Comparison of ENCODE assay signal across 10 cellular contexts in genomic region chr5:172003750-172004149, GRCh38. TPM values are rescaled to one million over a fixed set of nuclear protein-coding genes. Genes with fewer than 3 reads are reported as not detected.
A peak's percentile ranks its signal among the peaks of the same experiment; 100 is the strongest.
DNase-seq lines count a peak whose midpoint lies in the region; ATAC-seq and TF ChIP-seq lines count a peak whose summit lies in the region.
"Had no signal": no experiment of that assay in that cellular context is flagged by ENCODE, and none has a peak within 500 bp of the region (broad histone marks: within the 10 kb centered on the region; RNA-seq: fewer than 3 reads in every experiment).

No MANE protein-coding gene starts in this region.

- H3K36me3 Mint-ChIP-seq in glutamatergic neuron (ENCODE audit: unreplicated experiment) = no peaks in the 10 kb centered on the region

- H3K4me1 ChIP-seq in cardiac muscle cell (ENCODE audit: low read depth) = peaks cover 48% of the 10 kb centered on the region
- H3K4me1 ChIP-seq in thoracic aorta (ENCODE audit: control insufficient read depth in 1 of 2, low read depth in 2 of 2) = peaks cover 44 to 71% of the 10 kb centered on the region in 2 donors
- peaks cover 16% of the 10 kb centered on the region for H3K4me1 ChIP-seq in prostate gland (replicated peaks)

- TF ChIP-seq CTCF in cardiac muscle cell (IDR thresholded peaks at IDR 0.05; ENCODE audit: low read depth, low read length) (no peak), SU-DHL-6 (IDR thresholded peaks at IDR 0.05; ENCODE audit: insufficient read depth, low read length, poor library complexity, severe bottlenecking) (no peak), glutamatergic neuron (IDR thresholded peaks at IDR 0.05; ENCODE audit: partially characterized antibody, unreplicated experiment) (no peak), thoracic aorta (IDR thresholded peaks at IDR 0.05) (no peak), prostate gland (IDR thresholded peaks at IDR 0.05) (no peak)

- H3K27me3 ChIP-seq in cardiac muscle cell (no peaks in the 10 kb centered on the region), SU-DHL-6 (ENCODE audit: low read length) (no peaks in the 10 kb centered on the region), thoracic aorta (replicated peaks; ENCODE audit: insufficient read depth) (no peaks in the 10 kb centered on the region), prostate gland (replicated peaks; ENCODE audit: insufficient read depth) (no peaks in the 10 kb centered on the region)
- H3K27me3 ChIP-seq: Peyer's patch had no signal

- no peak for TF ChIP-seq POLR2A in prostate gland (IDR thresholded peaks at IDR 0.05)

- peak in 1 of 2 donors; percentile 40 for DNase-seq in cardiac muscle cell (ENCODE audit: low read depth in 1 of 2, low spot score in 1 of 2)
- no peak for DNase-seq in cardiac septum (ENCODE audit: low spot score)
- DNase-seq in glutamatergic neuron = no peak
- DNase-seq in thoracic aorta (ENCODE audit: low spot score) = no peak
- no peak for DNase-seq in middle frontal gyrus (ENCODE audit: extremely low spot score, low spot score)
- DNase-seq in NCI-H1694 treated with DMSO at 0.1 percent for 48 hours (lab: John Stamatoyannopoulos, UW) = no peak
- DNase-seq in prostate gland (ENCODE audit: low spot score) = no peak
- DNase-seq: mesendoderm, Peyer's patch had no signal

- intact Hi-C loops in cardiac septum (cut with DNase I) (loop anchor here (5.0 kb wide), 1 partner anchor 41 kb away; no protein-coding TSS in a partner anchor), prostate gland (cut with DNase I) (loop anchor here (5.0 to 10.0 kb wide), 2 partner anchors 59 to 184 kb away; partner anchors contain the start of gene STK10)

- H3K9me3 ChIP-seq in cardiac muscle cell (ENCODE audit: low read depth) = no peaks in the 10 kb centered on the region
- H3K9me3 ChIP-seq in SU-DHL-6 (ENCODE audit: insufficient read depth, low read length) = no peaks in the 10 kb centered on the region
- H3K9me3 ChIP-seq in thoracic aorta = no peaks in the 10 kb centered on the region
- H3K9me3 ChIP-seq in prostate gland = no peaks in the 10 kb centered on the region
- H3K9me3 ChIP-seq: Peyer's patch had no signal

- peak overlapping the region; percentile 2 for H3K4me3 ChIP-seq in cardiac muscle cell
- H3K4me3 ChIP-seq in SU-DHL-6 (ENCODE audit: insufficient read depth, low read length, poor library complexity, severe bottlenecking) = no peak overlapping the region
- H3K4me3 ChIP-seq in thoracic aorta = peak overlapping the region; percentile 99
- H3K4me3 ChIP-seq in prostate gland = no peak overlapping the region
- H3K4me3 ChIP-seq: Peyer's patch had no signal

- H2AFZ ChIP-seq in SU-DHL-6 (ENCODE audit: low read depth, low read length, severe bottlenecking) = no peak overlapping the region

- H3K4me3 Mint-ChIP-seq in glutamatergic neuron (ENCODE audit: unreplicated experiment) = peak overlapping the region; percentile 82

- no peak overlapping the region for H3K27ac Mint-ChIP-seq in glutamatergic neuron (ENCODE audit: unreplicated experiment)

- H4K20me1 ChIP-seq in SU-DHL-6 (ENCODE audit: low read depth, low read length) = peaks cover 5% of the 10 kb centered on the region; the same call in 1 of the 2 replicates

- no peaks in the 10 kb centered on the region for H3K9me2 ChIP-seq in SU-DHL-6 (replicated peaks; ENCODE audit: insufficient read depth, low read length)

- peaks cover 35% of the 10 kb centered on the region for H3F3A ChIP-seq in SU-DHL-6 (ENCODE audit: insufficient read depth)

- peak overlapping the region; percentile 98 for H3K4me2 ChIP-seq in SU-DHL-6 (ENCODE audit: low read depth, low read length, poor library complexity, severe bottlenecking)

- peaks cover 14% of the 10 kb centered on the region for H3K9me3 Mint-ChIP-seq in glutamatergic neuron (ENCODE audit: unreplicated experiment)

- no peak for ATAC-seq in thoracic aorta (ENCODE audit: insufficient number of reproducible peaks, low FRiP score, low read depth)

- H3K36me3 ChIP-seq in cardiac muscle cell (no peaks in the 10 kb centered on the region), SU-DHL-6 (ENCODE audit: low read length) (no peaks in the 10 kb centered on the region), thoracic aorta (no peaks in the 10 kb centered on the region), prostate gland (no peaks in the 10 kb centered on the region)
- H3K36me3 ChIP-seq: Peyer's patch had no signal

- H3K27ac ChIP-seq in cardiac muscle cell = peak overlapping the region; percentile 96
- H3K27ac ChIP-seq in SU-DHL-6 (ENCODE audit: low read depth, low read length) = no peak overlapping the region
- H3K27ac ChIP-seq in thoracic aorta = peak overlapping the region; percentile 56 to 95
- peak overlapping the region in 1 of 2 donors; percentile 57 for H3K27ac ChIP-seq in prostate gland

- peaks cover 7% of the 10 kb centered on the region for H3K27me3 Mint-ChIP-seq in glutamatergic neuron (ENCODE audit: unreplicated experiment)

- H3K4me1 Mint-ChIP-seq in glutamatergic neuron (ENCODE audit: low read depth, unreplicated experiment) = peaks cover 42% of the 10 kb centered on the region

- H3K79me2 ChIP-seq in SU-DHL-6 (ENCODE audit: insufficient read depth, low read length) = peaks cover 74% of the 10 kb centered on the region

- WGBS in prostate gland = 8% methylated on average over 1 of the region's 1 CpG

- H3K9ac ChIP-seq in SU-DHL-6 (ENCODE audit: low read length) = peak overlapping the region; percentile 93; the same call in 1 of the 2 replicates

RNA-seq across cellular contexts. Expression of gene FBXW11, which starts 2.7 kb away (rescaled TPM):
- total RNA-seq in cardiac muscle cell (78.9 and 98.0 TPM in 2 replicates), cardiac septum (94.4 TPM), glutamatergic neuron (ENCODE audit: unreplicated experiment) (110 TPM), thoracic aorta (10 to 100 TPM; 77.8 to 91.2 TPM), prostate gland (10 to 100 TPM; 54.7 to 61.4 TPM)
- polyA plus RNA-seq in cardiac muscle cell = 59.0 and 82.3 TPM in 2 replicates

Comparison
In these comparisons a context has a peak if more than half of its experiments do, and no peak if none do; other contexts are left out.
1. H3K4me3 ChIP-seq: peak in cardiac muscle cell (single experiment) and thoracic aorta (single experiment); none in SU-DHL-6 (single experiment) and prostate gland (0 of 2).